Comparison of ENCODE assay signal across 16 cellular contexts in the genomic region with DNA sequence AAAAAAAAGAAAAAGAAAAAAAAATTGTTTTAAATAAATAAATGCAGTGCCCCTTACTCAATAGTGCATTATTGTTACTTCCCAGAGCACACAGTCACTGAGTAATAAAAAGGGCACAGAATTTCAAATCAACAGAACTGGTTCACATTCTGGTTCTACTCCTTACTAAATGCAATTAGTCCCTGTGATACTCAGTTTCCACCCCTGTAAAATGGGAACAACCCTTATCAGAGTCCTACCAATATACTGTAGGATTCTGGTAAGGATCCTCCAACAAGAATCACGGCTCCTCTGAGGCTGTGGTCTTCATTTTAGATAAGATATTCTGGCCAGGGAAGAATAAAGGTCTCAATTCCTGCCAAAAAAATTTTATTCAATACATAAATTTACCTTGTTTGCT. TPM values are rescaled to one million over a fixed set of nuclear protein-coding genes. Genes with fewer than 3 reads are reported as not detected.
DNase-seq lines count a peak whose midpoint lies in the region; ATAC-seq and TF ChIP-seq lines count a peak whose summit lies in the region.
"Had no signal": no experiment of that assay in that cellular context is flagged by ENCODE, and none has a peak within 500 bp of the region (broad histone marks: within the 10 kb centered on the region; RNA-seq: fewer than 3 reads in every experiment).

No MANE protein-coding gene starts in this region.

- no peak overlapping the region for H2AK5ac ChIP-seq in trophoblast cell (ENCODE audit: low read length)

- no peak overlapping the region for H4K91ac ChIP-seq in trophoblast cell (ENCODE audit: low read depth, low read length)

- H3K36me3 ChIP-seq in left ventricle myocardium inferior (peaks cover 8% of the 10 kb centered on the region), trophoblast cell (ENCODE audit: control insufficient read depth in 1 of 2, insufficient read depth in 2 of 2, low read length in 2 of 2) (peaks cover 6 to 13% of the 10 kb centered on the region in 2 experiments), aorta (ENCODE audit: control insufficient read depth in 1 of 2, insufficient read depth in 2 of 2, low read length in 1 of 2) (no peaks in the 10 kb centered on the region)

- no peak overlapping the region for H4K8ac ChIP-seq in trophoblast cell (ENCODE audit: low read depth, low read length)

- H3K79me2 ChIP-seq in trophoblast cell (ENCODE audit: control insufficient read depth, insufficient read depth, low read length, poor library complexity): peaks cover 6% of the 10 kb centered on the region

- no peak overlapping the region for H3K9ac ChIP-seq in trophoblast cell (ENCODE audit: low read length)

- no peak overlapping the region for H2BK5ac ChIP-seq in trophoblast cell (ENCODE audit: low read depth, low read length, poor library complexity)

- H3K14ac ChIP-seq in trophoblast cell (ENCODE audit: low read length): no peak overlapping the region

- no peak overlapping the region for H3K4me2 ChIP-seq in trophoblast cell (ENCODE audit: low read length)

- peak overlapping the region; percentile 89 for H3K27ac ChIP-seq in left ventricle myocardium inferior (replicated peaks)
- peak overlapping the region; percentile 77 for H3K27ac ChIP-seq in epithelial cell of prostate
- H3K27ac ChIP-seq in trophoblast cell (ENCODE audit: low read depth, low read length): peak overlapping the region; percentile 21
- peak overlapping the region in 1 of 2 donors; percentile 43 for H3K27ac ChIP-seq in aorta (ENCODE audit: low read depth in 1 of 2, low read length in 2 of 2)

- H3K18ac ChIP-seq in trophoblast cell (ENCODE audit: low read length): no peak overlapping the region

- H3K27me3 ChIP-seq in left ventricle myocardium inferior (ENCODE audit: low read depth) (no peaks in the 10 kb centered on the region), trophoblast cell (ENCODE audit: insufficient read depth, low read length) (no peaks in the 10 kb centered on the region), aorta (ENCODE audit: control insufficient read depth in 1 of 2, insufficient read depth in 2 of 2, low read length in 1 of 2) (no peaks in the 10 kb centered on the region)

- H3K4me3 ChIP-seq in left ventricle myocardium inferior (no peak overlapping the region), trophoblast cell (ENCODE audit: low read depth, low read length) (no peak overlapping the region), aorta (ENCODE audit: low read length in 2 of 2) (no peak overlapping the region)

- DNase-seq in left ventricle myocardium inferior (no peak), left ventricle myocardium superior (no peak), epithelial cell of prostate (ENCODE audit: low read depth, low spot score) (no peak), trophoblast cell (no peak), aorta (no peak), 8988T (no peak), NCI-H526 treated with DMSO at 0.1 percent for 48 hours (lab: John Stamatoyannopoulos, UW) (no peak)
- DNase-seq: activated CD8-positive, alpha-beta memory T cell treated with anti-CD3 and anti-CD28 coated beads, Interleukin-2, amount 10 ng/mL, durations not matched to agents 7 days and 5 days; activated naive CD4-positive, alpha-beta T cell treated with anti-CD3 and anti-CD28 coated beads for 36 hours; caudate nucleus; DMS79; Kasumi-1; NCI-H187; NCI-H526; substantia nigra had no signal

- TF ChIP-seq CTCF in left ventricle myocardium inferior (IDR thresholded peaks at IDR 0.05; ENCODE audit: borderline replicate concordance): no peak

- WGBS in trophoblast cell (ENCODE audit: extremely low coverage, insufficient coverage, insufficient read length): no CpG with 5 or more reads among the region's 1 CpG
- 26 to 59% methylated on average over 1 of the region's 1 CpG for WGBS in aorta, 2 donors

- H4K12ac ChIP-seq in trophoblast cell (ENCODE audit: low read depth, low read length): no peak overlapping the region

- no peak overlapping the region for H2BK120ac ChIP-seq in trophoblast cell (ENCODE audit: insufficient read depth, low read length, poor library complexity)

- peaks cover 33% of the 10 kb centered on the region for H3K79me1 ChIP-seq in trophoblast cell (ENCODE audit: low read length)

- intact Hi-C loops in left ventricle myocardium inferior (cut with micrococcal nuclease): no loop called here
- intact Hi-C loops in left ventricle myocardium superior (cut with micrococcal nuclease): no loop called here
- intact Hi-C loops in aorta (cut with DNase I): no loop called here

- H3K4me1 ChIP-seq in left ventricle myocardium inferior: peaks cover 98% of the 10 kb centered on the region
- H3K4me1 ChIP-seq in trophoblast cell (ENCODE audit: control insufficient read depth in 1 of 2, insufficient read depth in 2 of 2, low read length in 2 of 2): peaks cover 24 to 35% of the 10 kb centered on the region in 2 experiments
- H3K4me1 ChIP-seq in aorta (ENCODE audit: control insufficient read depth in 1 of 2, insufficient read depth in 2 of 2, low read length in 2 of 2): peaks cover 12 to 22% of the 10 kb centered on the region in 2 donors

- no peak overlapping the region for H2BK12ac ChIP-seq in trophoblast cell (ENCODE audit: low read length)

- H3K4ac ChIP-seq in trophoblast cell (ENCODE audit: low read depth, low read length): no peak overlapping the region

- no peak overlapping the region for H2AFZ ChIP-seq in trophoblast cell (ENCODE audit: insufficient read depth, low read length, poor library complexity)

- ATAC-seq in left ventricle myocardium superior (no peak), HG02623 (IDR thresholded peaks at IDR 0.05; ENCODE audit: unreplicated experiment) (no peak), aorta (ENCODE audit: low FRiP score) (no peak)
- ATAC-seq: activated CD8-positive, alpha-beta memory T cell treated with anti-CD3 and anti-CD28 coated beads, Interleukin-2, amount 10 ng/mL, durations not matched to agents 7 days and 5 days had no signal

- no peaks in the 10 kb centered on the region for H3K9me3 ChIP-seq in left ventricle myocardium inferior (replicated peaks)
- no peaks in the 10 kb centered on the region for H3K9me3 ChIP-seq in trophoblast cell (ENCODE audit: insufficient read depth, low read depth, low read length)
- H3K9me3 ChIP-seq in aorta (ENCODE audit: control insufficient read depth, low read length): no peaks in the 10 kb centered on the region

- no peak overlapping the region for H3K23ac ChIP-seq in trophoblast cell (ENCODE audit: low read length)

RNA-seq across cellular contexts. Expression of gene ITGB5, which starts 50.7 kb away (rescaled TPM):
- total RNA-seq in left ventricle myocardium inferior (122 TPM), left ventricle myocardium superior (109 TPM), aorta (100 to 1,000 TPM; 332 to 369 TPM)
- polyA plus RNA-seq in trophoblast cell (2013): 121 and 127 TPM in 2 replicates
- polyA plus RNA-seq in aorta: 100 to 1,000 TPM; 101 to 251 TPM
